In the genomic region with DNA sequence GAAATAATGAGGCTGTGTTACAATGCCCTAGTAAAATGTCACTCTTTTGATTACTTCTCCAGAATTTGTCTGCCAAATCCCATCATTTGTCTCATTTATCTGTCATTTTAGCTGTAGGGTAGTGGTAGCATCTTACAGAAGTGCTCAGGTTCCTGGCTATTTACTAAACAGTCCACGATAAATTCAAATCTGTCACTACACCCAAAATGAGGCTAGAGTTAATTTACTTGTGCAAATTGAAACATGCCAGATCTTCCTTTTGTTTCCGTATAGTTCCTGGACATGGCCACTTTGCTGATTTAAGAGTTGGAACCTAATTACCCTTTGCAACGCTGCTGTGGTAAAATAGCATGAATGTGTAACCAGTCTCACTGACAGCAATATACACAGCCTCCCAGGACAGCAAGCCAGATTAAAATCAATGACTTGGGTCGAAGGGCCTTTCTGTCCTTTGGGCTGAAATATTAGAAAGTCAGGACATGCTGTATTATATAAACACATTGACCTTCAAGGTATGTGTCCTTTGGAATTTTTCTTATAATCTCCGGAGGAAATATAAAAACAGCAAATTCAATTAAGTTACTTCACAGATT, we compare ENCODE assay signal across 26 cellular contexts.
"Had no signal": no experiment of that assay in that cellular context is flagged by ENCODE, and none has a peak within 500 bp of the region (broad histone marks: within the 10 kb centered on the region; RNA-seq: fewer than 3 reads in every experiment).

No MANE protein-coding gene starts in this region.

- DNase-seq: hippocampal formation; kidney glomerular epithelial cell; left cardiac atrium; left ventricle myocardium inferior; mesendoderm; naive B cell; natural killer cell; nephron progenitor cell; pancreas; posterior cingulate gyrus; retina; right cardiac atrium; sigmoid colon; small intestine; spleen; stimulated activated CD4-positive, alpha-beta T cell treated with anti-CD3 and anti-CD28 coated beads, Interleukin-4, amount 100 ng/mL, for 24 hours; stimulated activated CD8-positive, alpha-beta memory T cell treated with anti-CD3 and anti-CD28 coated beads, Interleukin-4, amount 100 ng/mL, for 48 hours; stimulated activated naive CD4-positive, alpha-beta T cell treated with Interleukin-2 at 50 U/mL for 16 hours; stimulated activated naive CD8-positive, alpha-beta T cell treated with anti-CD3 and anti-CD28 coated beads, Interleukin-15, amount 100 ng/mL, for 72 hours; substantia nigra had no signal

- H3K27me3 ChIP-seq: sigmoid colon, spleen, tibial nerve, vagina had no signal

- H3K9me3 ChIP-seq: left ventricle myocardium inferior, pancreas, prostate gland, sigmoid colon, spleen, tibial nerve, vagina had no signal

- FAIRE-seq: keratinocyte, pancreas had no signal

- H3K27ac ChIP-seq: left ventricle myocardium inferior, pancreas, prostate gland, sigmoid colon, spleen, tibial nerve, vagina had no signal

- H3K36me3 ChIP-seq: left ventricle myocardium inferior, pancreas, prostate gland, sigmoid colon, spleen, tibial nerve, vagina had no signal

- H3K4me3 ChIP-seq: left ventricle myocardium inferior, lung, pancreas, prostate gland, sigmoid colon, spleen, tibial nerve, vagina had no signal

- ATAC-seq: left cardiac atrium; natural killer cell; pancreas; right cardiac atrium; stimulated activated memory B cell treated with anti-CD40 and anti-IgM and Interleukin-4, amounts not matched to agents 10 μg/mL and 1 μg/mL and 100 μg/mL, for 72 hours; stimulated activated naive CD8-positive, alpha-beta T cell treated with anti-CD3 and anti-CD28 coated beads, Interleukin-15, amount 100 ng/mL, for 72 hours had no signal

- H3K4me1 ChIP-seq: left ventricle myocardium inferior, pancreas, prostate gland, sigmoid colon, spleen, vagina had no signal
